ENCODE assay signal across 1 cellular context in the genomic region with DNA sequence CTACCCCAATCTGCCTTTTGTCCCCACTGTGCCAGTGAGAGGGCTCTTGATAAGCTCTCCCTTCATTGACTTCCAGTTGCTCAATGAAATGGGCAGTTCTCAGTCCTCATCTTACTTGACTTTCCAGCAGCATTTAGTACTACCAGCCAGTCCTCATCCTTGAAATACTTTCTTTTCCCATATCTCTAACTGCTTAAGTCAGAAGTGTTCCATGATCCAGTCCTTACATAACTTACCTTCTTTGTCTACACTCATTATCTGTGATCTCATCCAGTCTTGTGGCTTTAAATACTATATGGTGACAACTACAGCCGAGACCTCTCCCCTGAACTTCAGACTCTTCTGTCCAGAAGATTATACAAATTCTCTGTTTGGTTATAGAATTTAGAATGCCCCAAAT.
TF ChIP-seq lines count a peak whose summit lies in the region.

No MANE protein-coding gene starts in this region.

TF ChIP-seq in SK-N-SH, 30 proteins besides CTCF, POLR2A, EP300 and RAD21:
- no peak for TF ChIP-seq TEAD4 (IDR thresholded peaks at IDR 0.05; ENCODE audit: borderline replicate concordance, insufficient read depth)
- no peak for TF ChIP-seq MEF2A (IDR thresholded peaks at IDR 0.05; ENCODE audit: borderline replicate concordance, low read depth)
- TF ChIP-seq, protein P1, sequence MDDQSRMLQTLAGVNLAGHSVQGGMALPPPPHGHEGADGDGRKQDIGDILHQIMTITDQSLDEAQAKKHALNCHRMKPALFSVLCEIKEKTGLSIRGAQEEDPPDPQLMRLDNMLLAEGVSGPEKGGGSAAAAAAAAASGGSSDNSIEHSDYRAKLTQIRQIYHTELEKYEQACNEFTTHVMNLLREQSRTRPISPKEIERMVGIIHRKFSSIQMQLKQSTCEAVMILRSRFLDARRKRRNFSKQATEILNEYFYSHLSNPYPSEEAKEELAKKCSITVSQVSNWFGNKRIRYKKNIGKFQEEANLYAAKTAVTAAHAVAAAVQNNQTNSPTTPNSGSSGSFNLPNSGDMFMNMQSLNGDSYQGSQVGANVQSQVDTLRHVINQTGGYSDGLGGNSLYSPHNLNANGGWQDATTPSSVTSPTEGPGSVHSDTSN (IDR thresholded peaks at IDR 0.05): no peak
- no peak for TF ChIP-seq FOSL2 (IDR thresholded peaks at IDR 0.05; ENCODE audit: borderline replicate concordance, low read depth)
- no peak for TF ChIP-seq GATA2 (CRISPR knock-in tag; IDR thresholded peaks at IDR 0.05)
- TF ChIP-seq, protein P2, sequence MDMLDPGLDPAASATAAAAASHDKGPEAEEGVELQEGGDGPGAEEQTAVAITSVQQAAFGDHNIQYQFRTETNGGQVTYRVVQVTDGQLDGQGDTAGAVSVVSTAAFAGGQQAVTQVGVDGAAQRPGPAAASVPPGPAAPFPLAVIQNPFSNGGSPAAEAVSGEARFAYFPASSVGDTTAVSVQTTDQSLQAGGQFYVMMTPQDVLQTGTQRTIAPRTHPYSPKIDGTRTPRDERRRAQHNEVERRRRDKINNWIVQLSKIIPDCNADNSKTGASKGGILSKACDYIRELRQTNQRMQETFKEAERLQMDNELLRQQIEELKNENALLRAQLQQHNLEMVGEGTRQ (IDR thresholded peaks at IDR 0.05; ENCODE audit: borderline replicate concordance, low read depth, low read length): no peak
- TF ChIP-seq, protein P3, sequence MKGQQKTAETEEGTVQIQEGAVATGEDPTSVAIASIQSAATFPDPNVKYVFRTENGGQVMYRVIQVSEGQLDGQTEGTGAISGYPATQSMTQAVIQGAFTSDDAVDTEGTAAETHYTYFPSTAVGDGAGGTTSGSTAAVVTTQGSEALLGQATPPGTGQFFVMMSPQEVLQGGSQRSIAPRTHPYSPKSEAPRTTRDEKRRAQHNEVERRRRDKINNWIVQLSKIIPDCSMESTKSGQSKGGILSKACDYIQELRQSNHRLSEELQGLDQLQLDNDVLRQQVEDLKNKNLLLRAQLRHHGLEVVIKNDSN (IDR thresholded peaks at IDR 0.05; ENCODE audit: borderline replicate concordance, low read depth): no peak
- TF ChIP-seq, protein P4, sequence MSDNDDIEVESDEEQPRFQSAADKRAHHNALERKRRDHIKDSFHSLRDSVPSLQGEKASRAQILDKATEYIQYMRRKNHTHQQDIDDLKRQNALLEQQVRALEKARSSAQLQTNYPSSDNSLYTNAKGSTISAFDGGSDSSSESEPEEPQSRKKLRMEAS (IDR thresholded peaks at IDR 0.05; ENCODE audit: low read depth): no peak
- no peak for TF ChIP-seq TCF12 (IDR thresholded peaks at IDR 0.05)
- no peak for TF ChIP-seq EZH2phosphoT487 (IDR thresholded peaks at IDR 0.05; ENCODE audit: borderline replicate concordance, low read depth)
- TF ChIP-seq ELF1 (IDR thresholded peaks at IDR 0.05): no peak
- no peak for TF ChIP-seq CHD2 (IDR thresholded peaks at IDR 0.05; ENCODE audit: low read length, partially characterized antibody)
- no peak for TF ChIP-seq GABPA (IDR thresholded peaks at IDR 0.05; ENCODE audit: low read depth)
- TF ChIP-seq TAF1 (IDR thresholded peaks at IDR 0.05; ENCODE audit: borderline replicate concordance, low read depth, low read length): no peak
- TF ChIP-seq, protein P5, sequence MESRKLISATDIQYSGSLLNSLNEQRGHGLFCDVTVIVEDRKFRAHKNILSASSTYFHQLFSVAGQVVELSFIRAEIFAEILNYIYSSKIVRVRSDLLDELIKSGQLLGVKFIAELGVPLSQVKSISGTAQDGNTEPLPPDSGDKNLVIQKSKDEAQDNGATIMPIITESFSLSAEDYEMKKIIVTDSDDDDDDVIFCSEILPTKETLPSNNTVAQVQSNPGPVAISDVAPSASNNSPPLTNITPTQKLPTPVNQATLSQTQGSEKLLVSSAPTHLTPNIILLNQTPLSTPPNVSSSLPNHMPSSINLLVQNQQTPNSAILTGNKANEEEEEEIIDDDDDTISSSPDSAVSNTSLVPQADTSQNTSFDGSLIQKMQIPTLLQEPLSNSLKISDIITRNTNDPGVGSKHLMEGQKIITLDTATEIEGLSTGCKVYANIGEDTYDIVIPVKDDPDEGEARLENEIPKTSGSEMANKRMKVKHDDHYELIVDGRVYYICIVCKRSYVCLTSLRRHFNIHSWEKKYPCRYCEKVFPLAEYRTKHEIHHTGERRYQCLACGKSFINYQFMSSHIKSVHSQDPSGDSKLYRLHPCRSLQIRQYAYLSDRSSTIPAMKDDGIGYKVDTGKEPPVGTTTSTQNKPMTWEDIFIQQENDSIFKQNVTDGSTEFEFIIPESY (IDR thresholded peaks at IDR 0.05; ENCODE audit: borderline replicate concordance, low read depth): no peak
TF ChIP-seq in SK-N-SH: peak in this region for 0.
